In genomic region chr2:172052000-172052983, GRCh38 we compare ENCODE assay signal across 11 cellular contexts. TPM values are rescaled to one million over a fixed set of nuclear protein-coding genes. Genes with fewer than 3 reads are reported as not detected.
DNase-seq lines count a peak whose midpoint lies in the region; ATAC-seq and TF ChIP-seq lines count a peak whose summit lies in the region.
"Had no signal": no experiment of that assay in that cellular context is flagged by ENCODE, and none has a peak within 500 bp of the region (broad histone marks: within the 10 kb centered on the region; RNA-seq: fewer than 3 reads in every experiment).

No MANE protein-coding gene starts in this region.

- intact Hi-C loops in stomach (cut with DNase I; ENCODE audit: low total_unique reads) = no loop called here
- intact Hi-C loops in psoas muscle (cut with DNase I) = no loop called here
- intact Hi-C loops in tibial artery (cut with DNase I; ENCODE audit: low total_unique reads) = no loop called here

- TF ChIP-seq EP300 in stomach (IDR thresholded peaks at IDR 0.05) = no peak

- no peak overlapping the region for H3K4me3 ChIP-seq in MG63
- H3K4me3 ChIP-seq in Peyer's patch = no peak overlapping the region
- H3K4me3 ChIP-seq in stomach = no peak overlapping the region
- no peak overlapping the region for H3K4me3 ChIP-seq in psoas muscle
- no peak overlapping the region for H3K4me3 ChIP-seq in tibial artery
- H3K4me3 ChIP-seq: hepatocyte had no signal

- 42 to 64% (median 57%) methylated on average over 4 of the region's 4 CpGs for WGBS in stomach, 5 donors
- WGBS in psoas muscle, 3 donors = 40 to 57% (median 49%) methylated on average over 4 of the region's 4 CpGs

- no peak for ATAC-seq in psoas muscle

- in situ Hi-C loops in SK-MEL-5 (cut with HindIII; ENCODE audit: low pct_unique_long_range_greater_than_20kb, low sequenced_read_pairs) = no loop called here

- no peak for TF ChIP-seq POLR2A in Peyer's patch (IDR thresholded peaks at IDR 0.05)
- TF ChIP-seq POLR2A in stomach (IDR thresholded peaks at IDR 0.05) = no peak

- H3K9me3 ChIP-seq in MG63 (no peaks in the 10 kb centered on the region), Peyer's patch (no peaks in the 10 kb centered on the region), stomach (no peaks in the 10 kb centered on the region), psoas muscle (no peaks in the 10 kb centered on the region), tibial artery (no peaks in the 10 kb centered on the region)

- no peak overlapping the region for H3K27ac ChIP-seq in Peyer's patch
- no peak overlapping the region for H3K27ac ChIP-seq in stomach
- no peak overlapping the region for H3K27ac ChIP-seq in psoas muscle
- H3K27ac ChIP-seq in tibial artery = no peak overlapping the region
- H3K27ac ChIP-seq: hepatocyte had no signal

- no peaks in the 10 kb centered on the region for H3K4me1 ChIP-seq in Peyer's patch
- H3K4me1 ChIP-seq in stomach = peaks cover 0 to 5% (median 2%) of the 10 kb centered on the region in 4 donors
- H3K4me1 ChIP-seq in psoas muscle = no peaks in the 10 kb centered on the region
- no peaks in the 10 kb centered on the region for H3K4me1 ChIP-seq in tibial artery

- H3K27me3 ChIP-seq in MG63 (no peaks in the 10 kb centered on the region), Peyer's patch (no peaks in the 10 kb centered on the region), stomach (no peaks in the 10 kb centered on the region), psoas muscle (ENCODE audit: insufficient read depth in 3 of 3, low read length in 2 of 3) (no peaks in the 10 kb centered on the region), tibial artery (no peaks in the 10 kb centered on the region)
- H3K27me3 ChIP-seq: hepatocyte had no signal

- TF ChIP-seq CTCF in Peyer's patch (IDR thresholded peaks at IDR 0.05) (no peak), stomach (IDR thresholded peaks at IDR 0.05) (no peak), psoas muscle (IDR thresholded peaks at IDR 0.05) (no peak), tibial artery (IDR thresholded peaks at IDR 0.05) (no peak)

- DNase-seq in Daoy (ENCODE audit: low read depth) (peak; percentile 13), MG63 (peak; percentile 29), SK-MEL-5 (ENCODE audit: low read depth, low spot score) (peak; percentile 94), hepatic stellate cell (ENCODE audit: low spot score) (peak; percentile 17), Peyer's patch (no peak), stomach (no peak), psoas muscle (no peak), tibial artery (no peak)
- DNase-seq: CD4-positive, alpha-beta memory T cell had no signal

- H3K36me3 ChIP-seq in MG63 = no peaks in the 10 kb centered on the region
- H3K36me3 ChIP-seq in Peyer's patch = no peaks in the 10 kb centered on the region
- no peaks in the 10 kb centered on the region for H3K36me3 ChIP-seq in stomach
- H3K36me3 ChIP-seq in psoas muscle (ENCODE audit: insufficient read depth in 1 of 2, low read depth in 1 of 2) = no peaks in the 10 kb centered on the region
- H3K36me3 ChIP-seq in tibial artery = no peaks in the 10 kb centered on the region

RNA-seq across cellular contexts. Expression of gene DLX1, which starts 33.0 kb away (rescaled TPM):
- total RNA-seq in Daoy (2014; rRNA removed; shearing (Covaris generic)) = 7.3 and 7.4 TPM in 2 replicates
- total RNA-seq in MG63 (2014; rRNA removed; shearing (Covaris generic); ENCODE audit: low replicate concordance) = 5.7 and 8.2 TPM in 2 replicates
- 3.6 and 4.8 TPM in 2 replicates for total RNA-seq in SK-MEL-5 (2014; rRNA removed; shearing (Covaris generic))
- polyA plus RNA-seq in SK-MEL-5 (2015; cell fraction: cytosol; rRNA removed) = 24.8 and 33.3 TPM in 2 replicates
- 53.0 and 79.0 TPM in 2 replicates for polyA plus RNA-seq in SK-MEL-5 (2015; cell fraction: nucleus; rRNA removed)
- total RNA-seq in Peyer's patch = not detected
- total RNA-seq in stomach = 1 to 10 TPM in 1 of 5 donors, not detected in 4; 1.1 TPM
- under 1 TPM in 1 of 3 donors, not detected in 2; 0.25 TPM for polyA plus RNA-seq in stomach
- total RNA-seq in psoas muscle = under 1 TPM in 2 of 4 donors, not detected in 2; 0.17 to 0.28 TPM
- polyA plus RNA-seq in psoas muscle = under 1 TPM; 0.03 to 0.15 (median 0.04) TPM
- total RNA-seq: bronchial epithelial cell; CD4-positive, alpha-beta memory T cell; hepatocyte had no signal
- polyA plus RNA-seq: CD4-positive, alpha-beta memory T cell; hepatocyte had no signal

RNA-seq across cellular contexts. Expression of gene DLX2, which starts 50.4 kb away (rescaled TPM):
- 0.51 and 2.2 TPM in 2 replicates for total RNA-seq in Daoy (2014; rRNA removed; shearing (Covaris generic))
- not detected in 2 replicates for total RNA-seq in MG63 (2014; rRNA removed; shearing (Covaris generic); ENCODE audit: low replicate concordance)
- total RNA-seq in SK-MEL-5 (2014; rRNA removed; shearing (Covaris generic)) = 0.48 and 0.85 TPM in 2 replicates
- polyA plus RNA-seq in SK-MEL-5 (2015; cell fraction: cytosol; rRNA removed) = 20.5 and 21.8 TPM in 2 replicates
- polyA plus RNA-seq in SK-MEL-5 (2015; cell fraction: nucleus; rRNA removed) = 11.2 and 13.9 TPM in 2 replicates
- not detected for total RNA-seq in Peyer's patch
- not detected for total RNA-seq in stomach
- polyA plus RNA-seq in stomach = under 1 TPM in 1 of 3 donors, not detected in 2; 0.03 TPM
- total RNA-seq in psoas muscle = not detected
- polyA plus RNA-seq in psoas muscle = not detected
- total RNA-seq: bronchial epithelial cell; CD4-positive, alpha-beta memory T cell had no signal
- polyA plus RNA-seq: CD4-positive, alpha-beta memory T cell had no signal

RNA-seq across cellular contexts. Expression of gene METAP1D, which starts 52.5 kb away (rescaled TPM):
- 6.9 and 16.5 TPM in 2 replicates for total RNA-seq in Daoy (2014; rRNA removed; shearing (Covaris generic))
- 6.9 and 16.4 TPM in 2 replicates for total RNA-seq in MG63 (2014; rRNA removed; shearing (Covaris generic); ENCODE audit: low replicate concordance)
- 7.6 and 10.8 TPM in 2 replicates for total RNA-seq in SK-MEL-5 (2014; rRNA removed; shearing (Covaris generic))
- polyA plus RNA-seq in SK-MEL-5 (2015; cell fraction: cytosol; rRNA removed) = 8.7 and 8.9 TPM in 2 replicates
- polyA plus RNA-seq in SK-MEL-5 (2015; cell fraction: nucleus; rRNA removed) = 78.5 and 91.4 TPM in 2 replicates
- total RNA-seq in Peyer's patch (10 to 100 TPM in 1 of 4 donors, 1 to 10 TPM in 3; 3.3 to 33.0 (median 6.5) TPM), stomach (10 to 100 TPM in 1 of 5 donors, 1 to 10 TPM in 4; 3.5 to 16.2 (median 5.8) TPM), psoas muscle (10 to 100 TPM in 2 of 4 donors, 1 to 10 TPM in 2; 8.0 to 10.1 (median 10.0) TPM)
- polyA plus RNA-seq in stomach (1 to 10 TPM; 2.9 to 5.3 (median 3.5) TPM), psoas muscle (10 to 100 TPM in 1 of 3 donors, 1 to 10 TPM in 2; 6.3 to 12.4 (median 8.5) TPM)

Comparison
In these comparisons a context has a peak if more than half of its experiments do, and no peak if none do; other contexts are left out.
1. DNase-seq: peak in Daoy (single experiment), MG63 (single experiment), SK-MEL-5 (single experiment) and hepatic stellate cell (single experiment); none in Peyer's patch (0 of 3), stomach (single experiment), psoas muscle (0 of 2) and tibial artery (0 of 2).